26 cellular contexts compared by ENCODE assay signal in the genomic region with DNA sequence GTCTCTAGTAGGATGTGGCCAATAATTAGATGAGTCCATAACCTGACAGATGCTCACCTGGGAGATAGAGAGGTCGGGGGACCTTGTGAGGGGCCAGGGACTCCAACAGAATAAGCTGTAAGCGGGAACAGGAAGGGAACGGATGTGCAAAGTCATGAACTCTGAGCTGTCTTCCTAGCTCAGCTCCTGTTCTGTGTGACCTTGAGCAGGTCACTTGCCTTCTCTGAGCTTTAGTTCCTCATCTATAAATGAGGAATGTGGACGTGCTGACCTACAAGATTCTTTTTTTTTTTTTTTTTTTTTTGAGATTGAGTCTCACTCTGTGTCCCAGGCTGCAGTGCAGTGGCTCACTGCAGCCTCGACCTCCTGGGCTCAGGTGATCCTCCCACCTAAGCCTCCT.
"Had no signal": no experiment of that assay in that cellular context is flagged by ENCODE, and none has a peak within 500 bp of the region (broad histone marks: within the 10 kb centered on the region; RNA-seq: fewer than 3 reads in every experiment).

No MANE protein-coding gene starts in this region.

- H3K36me3 ChIP-seq: left lung, lower lobe of right lung, ovary, right atrium auricular region, sigmoid colon, suprapubic skin, thoracic aorta, tibial artery, uterus had no signal

- H3K27me3 ChIP-seq: left lung, ovary, right atrium auricular region, sigmoid colon, uterus had no signal

- H3K36me3 Mint-ChIP-seq: natural killer cell; stimulated activated effector memory CD8-positive, alpha-beta T cell treated with anti-CD3 and anti-CD28 coated beads, Interleukin-12 subunit alpha, Interleukin-12 subunit beta, amount 100 ng/mL, for 72 hours; type B pancreatic cell had no signal

- H3K4me1 ChIP-seq: left lung, lower lobe of right lung, right atrium auricular region, sigmoid colon, suprapubic skin, tibial artery, uterus had no signal

- FAIRE-seq: islet of Langerhans, kidney had no signal

- DNase-seq: hypothalamus; immature natural killer cell; kidney; left colon; left lung; lower lobe of right lung; mammary epithelial cell; mesenchymal stem cell; naive B cell; natural killer cell; ovary; sigmoid colon; stimulated activated CD4-positive, alpha-beta T cell treated with anti-CD3 and anti-CD28 coated beads, Interleukin-12 subunit alpha, Interleukin-12 subunit beta, amount 100 ng/mL, for 4 hours; stimulated activated CD4-positive, alpha-beta T cell treated with anti-CD3 and anti-CD28 coated beads, Interleukin-4, amount 100 ng/mL, for 24 hours; stimulated activated naive CD4-positive, alpha-beta T cell; tibial artery; uterus had no signal

- H3K4me1 Mint-ChIP-seq: immature natural killer cell; naive B cell; natural killer cell; stimulated activated effector memory CD8-positive, alpha-beta T cell treated with anti-CD3 and anti-CD28 coated beads, Interleukin-12 subunit alpha, Interleukin-12 subunit beta, amount 100 ng/mL, for 72 hours had no signal

- H3K27ac Mint-ChIP-seq: immature natural killer cell; naive B cell; natural killer cell; progenitor cell of endocrine pancreas; stimulated activated effector memory CD8-positive, alpha-beta T cell treated with anti-CD3 and anti-CD28 coated beads, Interleukin-12 subunit alpha, Interleukin-12 subunit beta, amount 100 ng/mL, for 72 hours; stimulated activated naive CD8-positive, alpha-beta T cell treated with anti-CD3 and anti-CD28 coated beads, Interleukin-15, Interleukin-2, amounts not matched to agents 100 ng/mL and 50 ng/mL, for 24 hours; type B pancreatic cell had no signal

- H3K4me3 ChIP-seq: left lung, lower lobe of right lung, ovary, right atrium auricular region, sigmoid colon, skin epidermis, suprapubic skin, thoracic aorta, tibial artery, uterus had no signal

- ATAC-seq: left colon; left lung; lower lobe of right lung; natural killer cell; stimulated activated effector memory CD8-positive, alpha-beta T cell treated with anti-CD3 and anti-CD28 coated beads, Interleukin-12 subunit alpha, Interleukin-12 subunit beta, amount 100 ng/mL, for 72 hours had no signal

- H3K9me3 ChIP-seq: left lung, lower lobe of right lung, ovary, right atrium auricular region, sigmoid colon, suprapubic skin, thoracic aorta, tibial artery, uterus had no signal

- H3K4me3 Mint-ChIP-seq: immature natural killer cell; naive B cell; natural killer cell; stimulated activated effector memory CD8-positive, alpha-beta T cell treated with anti-CD3 and anti-CD28 coated beads, Interleukin-12 subunit alpha, Interleukin-12 subunit beta, amount 100 ng/mL, for 72 hours; stimulated activated naive CD8-positive, alpha-beta T cell treated with anti-CD3 and anti-CD28 coated beads, Interleukin-15, Interleukin-2, amounts not matched to agents 100 ng/mL and 50 ng/mL, for 24 hours; type B pancreatic cell had no signal

- H3K9me3 Mint-ChIP-seq: natural killer cell; stimulated activated effector memory CD8-positive, alpha-beta T cell treated with anti-CD3 and anti-CD28 coated beads, Interleukin-12 subunit alpha, Interleukin-12 subunit beta, amount 100 ng/mL, for 72 hours; stimulated activated naive CD8-positive, alpha-beta T cell treated with anti-CD3 and anti-CD28 coated beads, Interleukin-15, Interleukin-2, amounts not matched to agents 100 ng/mL and 50 ng/mL, for 24 hours had no signal

- H3K27ac ChIP-seq: left lung, lower lobe of right lung, ovary, right atrium auricular region, sigmoid colon, skin epidermis, suprapubic skin, thoracic aorta, tibial artery, uterus had no signal
